ENCODE assay signal across 9 cellular contexts in genomic region chr1:9690440-9691107, GRCh38. TPM values are rescaled to one million over a fixed set of nuclear protein-coding genes. Genes with fewer than 3 reads are reported as not detected.
DNase-seq lines count a peak whose midpoint lies in the region; ATAC-seq and TF ChIP-seq lines count a peak whose summit lies in the region.
"Had no signal": no experiment of that assay in that cellular context is flagged by ENCODE, and none has a peak within 500 bp of the region (broad histone marks: within the 10 kb centered on the region; RNA-seq: fewer than 3 reads in every experiment).

No MANE protein-coding gene starts in this region.

- in situ Hi-C loops in Panc1 (cut with HindIII; ENCODE audit: low pct_unique_long_range_greater_than_20kb, low sequenced_read_pairs): no loop called here

- H3K4me3 ChIP-seq in Panc1 (ENCODE audit: low read depth in 2 of 2, low read length in 2 of 2) (peak overlapping the region; percentile 50 to 69), PC-3 (ENCODE audit: low read length) (no peak overlapping the region)

- BruUV-seq in Panc1 (replicated peaks; lab: Mats Ljungman, UMichigan) (no TSS peak), PC-3 (replicated peaks; lab: Mats Ljungman, UMichigan) (no TSS peak)

- H3K4me1 ChIP-seq in Panc1 (ENCODE audit: control insufficient read depth, insufficient read depth, low read length) (peaks cover 26% of the 10 kb centered on the region), PC-3 (ENCODE audit: insufficient read depth, low read length) (peaks cover 24% of the 10 kb centered on the region)

- H2AFZ ChIP-seq in PC-3 (ENCODE audit: low read length): no peak overlapping the region

- H3K9me2 ChIP-seq in PC-3 (replicated peaks; ENCODE audit: low read length): no peaks in the 10 kb centered on the region

- H3K27me3 Mint-ChIP-seq in CD14-positive monocyte (ENCODE audit: low read depth in 3 of 3): peaks cover 0 to 3% (median 0%) of the 10 kb centered on the region in 3 donors
- no peaks in the 10 kb centered on the region for H3K27me3 Mint-ChIP-seq in endothelial cell (ENCODE audit: unreplicated experiment)
- peaks cover 70% of the 10 kb centered on the region for H3K27me3 Mint-ChIP-seq in neural crest cell (ENCODE audit: low read depth)

- H3K36me3 ChIP-seq in Panc1 (ENCODE audit: control insufficient read depth, insufficient read depth, low read length): no peaks in the 10 kb centered on the region
- H3K36me3 ChIP-seq in PC-3 (ENCODE audit: low read depth, low read length): no peaks in the 10 kb centered on the region

- CTCF ChIA-PET in Panc1 (lab: Charles Lee) (no interaction called here), PC-3 (lab: Charles Lee) (interaction anchor here (1.2 kb wide), 1 partner anchor 63 kb away, joined by 3 read pairs; no protein-coding TSS in a partner anchor)

- peaks cover 7% of the 10 kb centered on the region for H3F3A ChIP-seq in PC-3 (ENCODE audit: low read length, unreplicated experiment)

- H3K27ac Mint-ChIP-seq in CD14-positive monocyte (peak overlapping the region in 5 of 7 donors; percentile 41 to 90 (median 81)), endothelial cell (ENCODE audit: unreplicated experiment) (peak overlapping the region; percentile 92), neural crest cell (ENCODE audit: unreplicated experiment) (no peak overlapping the region)

- POLR2A ChIA-PET in Panc1 (lab: Charles Lee) (no interaction called here), PC-3 (lab: Charles Lee; ENCODE audit: unreplicated experiment) (no interaction called here)

- H3K9me3 ChIP-seq in Panc1 (ENCODE audit: control insufficient read depth, insufficient read depth, low read depth, low read length) (no peaks in the 10 kb centered on the region), PC-3 (ENCODE audit: low read length) (no peaks in the 10 kb centered on the region)

- ATAC-seq in Panc1: no peak
- no peak for ATAC-seq in GM19395 (IDR thresholded peaks at IDR 0.05; ENCODE audit: unreplicated experiment)
- no peak for ATAC-seq in GM19324 (IDR thresholded peaks at IDR 0.05; ENCODE audit: low FRiP score, unreplicated experiment)
- no peak for ATAC-seq in PC-3

- intact Hi-C loops in CD14-positive monocyte (cut with micrococcal nuclease) (no loop called here), Panc1 (cut with micrococcal nuclease; ENCODE audit: unreplicated experiment) (no loop called here), PC-3 (cut with micrococcal nuclease) (no loop called here)

- no peak overlapping the region for H3K4me2 ChIP-seq in PC-3 (ENCODE audit: low read length)

- H4K20me1 ChIP-seq in PC-3 (ENCODE audit: low read length): no peaks in the 10 kb centered on the region

- no peaks in the 10 kb centered on the region for H3K79me2 ChIP-seq in PC-3 (ENCODE audit: low read length)

- H3K9me3 Mint-ChIP-seq in CD14-positive monocyte (peaks cover 0 to 1% (median 0%) of the 10 kb centered on the region in 7 donors), endothelial cell (ENCODE audit: unreplicated experiment) (no peaks in the 10 kb centered on the region), neural crest cell (no peaks in the 10 kb centered on the region)

- H3K36me3 Mint-ChIP-seq in CD14-positive monocyte (peaks cover 33 to 51% of the 10 kb centered on the region in 2 donors), endothelial cell (ENCODE audit: low read depth, unreplicated experiment) (peaks cover 10% of the 10 kb centered on the region), neural crest cell (ENCODE audit: low read depth) (no peaks in the 10 kb centered on the region)

- peak overlapping the region; percentile 46 for H3K27ac ChIP-seq in Panc1 (ENCODE audit: low read length)
- H3K27ac ChIP-seq in PC-3 (ENCODE audit: low read length): no peak overlapping the region

- no peaks in the 10 kb centered on the region for H3K27me3 ChIP-seq in Panc1 (ENCODE audit: control insufficient read depth, insufficient read depth, low read length)
- H3K27me3 ChIP-seq in PC-3 (ENCODE audit: low read length): no peaks in the 10 kb centered on the region

- no peak overlapping the region for H3K9ac ChIP-seq in PC-3 (ENCODE audit: low read length)

- DNase-seq in CD14-positive monocyte (ENCODE audit: low spot score) (no peak), Panc1 (ENCODE audit: low read depth, low spot score) (no peak), endothelial cell (ENCODE audit: low spot score) (peak; percentile 22), neural crest cell (ENCODE audit: low read depth, low spot score) (no peak), NCI-H526 treated with DMSO at 0.1 percent for 48 hours (lab: John Stamatoyannopoulos, UW) (no peak), PC-3 (no peak)
- DNase-seq: NCI-H187 had no signal

- TF ChIP-seq CTCF in CD14-positive monocyte (IDR thresholded peaks at IDR 0.05): no peak
- TF ChIP-seq CTCF in Panc1 (IDR thresholded peaks at IDR 0.05): no peak
- no peak for TF ChIP-seq CTCF in endothelial cell (IDR thresholded peaks at IDR 0.05; ENCODE audit: unreplicated experiment)
- TF ChIP-seq CTCF in neural crest cell (conservative IDR thresholded peaks at IDR 0.05): no peak
- no peak for TF ChIP-seq CTCF in PC-3 (conservative IDR thresholded peaks at IDR 0.05; ENCODE audit: low read depth, low read length)

- H3K4me1 Mint-ChIP-seq in CD14-positive monocyte (peaks cover 69% of the 10 kb centered on the region), endothelial cell (ENCODE audit: unreplicated experiment) (peaks cover 29% of the 10 kb centered on the region), neural crest cell (peaks cover 22% of the 10 kb centered on the region)

- H3K4me3 Mint-ChIP-seq in CD14-positive monocyte (peak overlapping the region; percentile 78 to 85), endothelial cell (ENCODE audit: unreplicated experiment) (peak overlapping the region; percentile 94), neural crest cell (peak overlapping the region; percentile 85)

RNA-seq across cellular contexts. Expression of gene PIK3CD, which starts 39.0 kb away (rescaled TPM):
- polyA plus RNA-seq in CD14-positive monocyte: 10 to 100 TPM; 33.2 to 52.2 TPM
- total RNA-seq in Panc1 (2021; ENCODE audit: unreplicated experiment) (12.5 TPM), endothelial cell (ENCODE audit: unreplicated experiment) (30.3 TPM), neural crest cell (1.2 and 1.9 TPM in 2 replicates), PC-3 (2014; rRNA removed) (4.5 and 6.0 TPM in 2 replicates)
- polyA plus RNA-seq in Panc1 (2012; ENCODE audit: insufficient read length): 12.0 TPM
